ENCODE assay signal across 26 cellular contexts in the genomic region with DNA sequence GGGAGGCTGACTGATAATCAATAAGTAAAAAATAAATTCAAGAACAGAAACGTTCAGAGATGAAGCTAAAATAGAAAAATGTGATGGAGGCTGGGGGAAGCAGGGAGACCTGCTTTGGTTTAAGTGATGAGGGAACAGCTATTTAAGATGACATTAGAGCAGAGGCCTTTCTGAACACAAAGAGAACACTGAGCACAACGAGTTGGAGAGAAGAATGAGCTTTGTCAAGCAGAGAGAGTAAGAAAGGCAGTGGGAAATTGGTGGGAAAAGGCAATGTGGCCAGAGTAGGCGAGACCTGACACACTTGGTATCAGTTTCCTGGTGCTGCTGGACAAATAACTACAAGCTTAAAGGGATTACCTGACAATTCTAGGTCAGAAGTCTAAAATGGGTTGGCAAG. TPM values are rescaled to one million over a fixed set of nuclear protein-coding genes. Genes with fewer than 3 reads are reported as not detected.
DNase-seq lines count a peak whose midpoint lies in the region; TF ChIP-seq lines count a peak whose summit lies in the region.
"Had no signal": no experiment of that assay in that cellular context is flagged by ENCODE, and none has a peak within 500 bp of the region (broad histone marks: within the 10 kb centered on the region; RNA-seq: fewer than 3 reads in every experiment).

No MANE protein-coding gene starts in this region.

- intact Hi-C loops in activated T-helper 2 cell treated with anti-CD3 and anti-CD28 coated beads, Interferon-gamma antibody, Interleukin-2, Interleukin-4, amounts not matched to agents 10 μg/mL and 5 μg/mL and 100 μg/mL, durations not matched to agents 14 hours and 24 hours and 36 hours (cut with micrococcal nuclease), result loop anchor here (2.0 to 10.0 kb wide), 4 partner anchors 17 to 427 kb away; no protein-coding TSS in a partner anchor
- intact Hi-C loops in prostate gland (cut with DNase I), result no loop called here

- peak overlapping the region; percentile 25 for H3K27ac Mint-ChIP-seq in activated naive CD4-positive, alpha-beta T cell treated with anti-CD3 and anti-CD28 coated beads, Interleukin-2, amount 50 U/mL, for 24 hours
- no peak overlapping the region for H3K27ac Mint-ChIP-seq in activated naive CD4-positive, alpha-beta T cell treated with anti-CD3 and anti-CD28 coated beads, Interleukin-2, amount 10 ng/mL, durations not matched to agents 7 days and 5 days
- peak overlapping the region; percentile 90 for H3K27ac Mint-ChIP-seq in activated T-helper 2 cell treated with anti-CD3 and anti-CD28 coated beads, Interferon-gamma antibody, Interleukin-2, Interleukin-4, amounts not matched to agents 10 μg/mL and 5 μg/mL and 100 μg/mL, durations not matched to agents 14 hours and 24 hours and 36 hours
- H3K27ac Mint-ChIP-seq: endodermal cell had no signal

- H3K27ac ChIP-seq in prostate gland, result peak overlapping the region; percentile 10 to 52
- H3K27ac ChIP-seq: BLaER1 treated with 17β-estradiol and CSF1 and Interleukin-3, amounts not matched to agents 10 nM and 100 nM; esophagus muscularis mucosa; foreskin keratinocyte; hepatocyte; neutrophil; upper lobe of left lung; WERI-Rb-1 had no signal

- H3K79me2 ChIP-seq in Loucy (ENCODE audit: insufficient read depth, low read length), result peaks cover 41% of the 10 kb centered on the region

- H3K9me3 Mint-ChIP-seq in activated naive CD4-positive, alpha-beta T cell treated with anti-CD3 and anti-CD28 coated beads, Interleukin-2, amount 50 U/mL, for 24 hours, result peaks cover 5% of the 10 kb centered on the region
- H3K9me3 Mint-ChIP-seq in activated naive CD4-positive, alpha-beta T cell treated with anti-CD3 and anti-CD28 coated beads, Interleukin-2, amount 10 ng/mL, durations not matched to agents 7 days and 5 days, result no peaks in the 10 kb centered on the region
- H3K9me3 Mint-ChIP-seq in activated T-helper 2 cell treated with anti-CD3 and anti-CD28 coated beads, Interferon-gamma antibody, Interleukin-2, Interleukin-4, amounts not matched to agents 10 μg/mL and 5 μg/mL and 100 μg/mL, durations not matched to agents 14 hours and 24 hours and 36 hours, result peaks cover 10% of the 10 kb centered on the region

- TF ChIP-seq CTCF in Loucy (conservative IDR thresholded peaks at IDR 0.05; ENCODE audit: low read length) (no peak), prostate gland (IDR thresholded peaks at IDR 0.05) (no peak)

- no peak overlapping the region for H2AFZ ChIP-seq in Loucy (ENCODE audit: low read length)
- H2AFZ ChIP-seq: hepatocyte had no signal

- no peaks in the 10 kb centered on the region for H4K20me1 ChIP-seq in Loucy (ENCODE audit: insufficient read depth, low read length, poor library complexity, severe bottlenecking)
- H4K20me1 ChIP-seq: BLaER1 treated with 17β-estradiol and CSF1 and Interleukin-3, amounts not matched to agents 10 nM and 100 nM had no signal

- H3F3A ChIP-seq in Loucy (ENCODE audit: low read depth), result no peaks in the 10 kb centered on the region

- H3K4me2 ChIP-seq in Loucy (ENCODE audit: low read depth, low read length, poor library complexity, severe bottlenecking), result peak overlapping the region; percentile 13
- H3K4me2 ChIP-seq: BLaER1 treated with 17β-estradiol and CSF1 and Interleukin-3, amounts not matched to agents 10 nM and 100 nM; hepatocyte had no signal

- H3K36me3 ChIP-seq in Loucy (ENCODE audit: insufficient read depth, low read length), result peaks cover 35% of the 10 kb centered on the region
- no peaks in the 10 kb centered on the region for H3K36me3 ChIP-seq in prostate gland

- peaks cover 54% of the 10 kb centered on the region for H3K36me3 Mint-ChIP-seq in activated naive CD4-positive, alpha-beta T cell treated with anti-CD3 and anti-CD28 coated beads, Interleukin-2, amount 50 U/mL, for 24 hours
- H3K36me3 Mint-ChIP-seq in activated naive CD4-positive, alpha-beta T cell treated with anti-CD3 and anti-CD28 coated beads, Interleukin-2, amount 10 ng/mL, durations not matched to agents 7 days and 5 days, result peaks cover 52% of the 10 kb centered on the region
- peaks cover 84% of the 10 kb centered on the region for H3K36me3 Mint-ChIP-seq in activated T-helper 2 cell treated with anti-CD3 and anti-CD28 coated beads, Interferon-gamma antibody, Interleukin-2, Interleukin-4, amounts not matched to agents 10 μg/mL and 5 μg/mL and 100 μg/mL, durations not matched to agents 14 hours and 24 hours and 36 hours (ENCODE audit: low read depth)

- DNase-seq in activated naive CD4-positive, alpha-beta T cell treated with anti-CD3 and anti-CD28 coated beads, Interleukin-2, amount 10 ng/mL, durations not matched to agents 7 days and 5 days, result no peak
- DNase-seq in activated T-helper 2 cell treated with anti-CD3 and anti-CD28 coated beads, Interferon-gamma antibody, Interleukin-2, Interleukin-4, amounts not matched to agents 10 μg/mL and 5 μg/mL and 100 μg/mL, durations not matched to agents 14 hours and 24 hours and 36 hours (ENCODE audit: low spot score), result no peak
- DNase-seq in prostate gland (ENCODE audit: low spot score) (no peak), dedifferentiated amniotic fluid mesenchymal stem cell (ENCODE audit: extremely low spot score) (no peak)
- DNase-seq in stimulated activated naive CD4-positive, alpha-beta T cell (lab: John Stamatoyannopoulos, UW), result no peak
- DNase-seq: activated naive CD4-positive, alpha-beta T cell; anterior cingulate cortex; DMS79 treated with DMSO at 0.1 percent for 48 hours; endodermal cell; foreskin keratinocyte; GF-D8; left cardiac atrium; NCI-H1048; NCI-H1694 treated with DMSO at 0.1 percent for 48 hours; NCI-H2171; NCI-H510A; T-helper 9 cell; upper lobe of left lung; WERI-Rb-1 had no signal

- no peak for TF ChIP-seq POLR2A in prostate gland (IDR thresholded peaks at IDR 0.05)

- H3K9ac ChIP-seq in Loucy (ENCODE audit: low read depth, low read length, poor library complexity, severe bottlenecking), result no peak overlapping the region
- H3K9ac ChIP-seq: BLaER1 treated with 17β-estradiol and CSF1 and Interleukin-3, amounts not matched to agents 10 nM and 100 nM had no signal

- H3K4me3 ChIP-seq in Loucy (ENCODE audit: low read length, poor library complexity, severe bottlenecking) (no peak overlapping the region), prostate gland (no peak overlapping the region)
- H3K4me3 ChIP-seq: BLaER1 treated with 17β-estradiol and CSF1 and Interleukin-3, amounts not matched to agents 10 nM and 100 nM; esophagus muscularis mucosa; hepatocyte; upper lobe of left lung had no signal

- H3K4me3 Mint-ChIP-seq in activated naive CD4-positive, alpha-beta T cell treated with anti-CD3 and anti-CD28 coated beads, Interleukin-2, amount 50 U/mL, for 24 hours, result no peak overlapping the region
- no peak overlapping the region for H3K4me3 Mint-ChIP-seq in activated naive CD4-positive, alpha-beta T cell treated with anti-CD3 and anti-CD28 coated beads, Interleukin-2, amount 10 ng/mL, durations not matched to agents 7 days and 5 days
- H3K4me3 Mint-ChIP-seq in activated T-helper 2 cell treated with anti-CD3 and anti-CD28 coated beads, Interferon-gamma antibody, Interleukin-2, Interleukin-4, amounts not matched to agents 10 μg/mL and 5 μg/mL and 100 μg/mL, durations not matched to agents 14 hours and 24 hours and 36 hours (ENCODE audit: low read depth), result peak overlapping the region; percentile 65
- H3K4me3 Mint-ChIP-seq: dendritic cell treated with granulocyte-macrophage colony-stimulating factor and Interleukin-4, amounts not matched to agents 40 ng/mL and 50 ng/mL, for 4 days; endodermal cell had no signal

- no peaks in the 10 kb centered on the region for H3K27me3 Mint-ChIP-seq in activated naive CD4-positive, alpha-beta T cell treated with anti-CD3 and anti-CD28 coated beads, Interleukin-2, amount 50 U/mL, for 24 hours
- H3K27me3 Mint-ChIP-seq in activated naive CD4-positive, alpha-beta T cell treated with anti-CD3 and anti-CD28 coated beads, Interleukin-2, amount 10 ng/mL, durations not matched to agents 7 days and 5 days, result no peaks in the 10 kb centered on the region
- H3K27me3 Mint-ChIP-seq in activated T-helper 2 cell treated with anti-CD3 and anti-CD28 coated beads, Interferon-gamma antibody, Interleukin-2, Interleukin-4, amounts not matched to agents 10 μg/mL and 5 μg/mL and 100 μg/mL, durations not matched to agents 14 hours and 24 hours and 36 hours (ENCODE audit: low read depth), result no peaks in the 10 kb centered on the region
- H3K27me3 Mint-ChIP-seq: dendritic cell treated with granulocyte-macrophage colony-stimulating factor and Interleukin-4, amounts not matched to agents 40 ng/mL and 50 ng/mL, for 4 days had no signal

- H3K27me3 ChIP-seq in Loucy (ENCODE audit: insufficient read depth, low read length, poor library complexity, severe bottlenecking), result no peaks in the 10 kb centered on the region
- no peaks in the 10 kb centered on the region for H3K27me3 ChIP-seq in prostate gland (replicated peaks; ENCODE audit: insufficient read depth)
- H3K27me3 ChIP-seq: BLaER1 treated with 17β-estradiol and CSF1 and Interleukin-3, amounts not matched to agents 10 nM and 100 nM; esophagus muscularis mucosa; foreskin keratinocyte; hepatocyte; neutrophil; upper lobe of left lung had no signal

- CTCF ChIA-PET in activated naive CD4-positive, alpha-beta T cell treated with anti-CD3 and anti-CD28 coated beads, Interleukin-2, amount 10 ng/mL, durations not matched to agents 7 days and 5 days (lab: Charles Lee), result interaction anchor here (0.8 to 1.3 kb wide), 4 partner anchors 16 to 308 kb away, joined by 3 to 5 read pairs (median 4); no protein-coding TSS in a partner anchor

- H3K9me3 ChIP-seq in Loucy (ENCODE audit: insufficient read depth, low read depth, low read length) (no peaks in the 10 kb centered on the region), prostate gland (no peaks in the 10 kb centered on the region)
- H3K9me3 ChIP-seq: esophagus muscularis mucosa, neutrophil, upper lobe of left lung had no signal

- peaks cover 45% of the 10 kb centered on the region for H3K4me1 ChIP-seq in Loucy (ENCODE audit: insufficient read depth, low read length, poor library complexity, severe bottlenecking)
- H3K4me1 ChIP-seq in prostate gland (replicated peaks), result no peaks in the 10 kb centered on the region
- H3K4me1 ChIP-seq: BLaER1 treated with 17β-estradiol and CSF1 and Interleukin-3, amounts not matched to agents 10 nM and 100 nM; foreskin keratinocyte had no signal

- peaks cover 39% of the 10 kb centered on the region for H3K4me1 Mint-ChIP-seq in activated naive CD4-positive, alpha-beta T cell treated with anti-CD3 and anti-CD28 coated beads, Interleukin-2, amount 50 U/mL, for 24 hours
- peaks cover 15% of the 10 kb centered on the region for H3K4me1 Mint-ChIP-seq in activated naive CD4-positive, alpha-beta T cell treated with anti-CD3 and anti-CD28 coated beads, Interleukin-2, amount 10 ng/mL, durations not matched to agents 7 days and 5 days
- peaks cover 73% of the 10 kb centered on the region for H3K4me1 Mint-ChIP-seq in activated T-helper 2 cell treated with anti-CD3 and anti-CD28 coated beads, Interferon-gamma antibody, Interleukin-2, Interleukin-4, amounts not matched to agents 10 μg/mL and 5 μg/mL and 100 μg/mL, durations not matched to agents 14 hours and 24 hours and 36 hours (ENCODE audit: low read depth)

- no peaks in the 10 kb centered on the region for H3K9me2 ChIP-seq in Loucy (replicated peaks; ENCODE audit: low read depth, low read length)

- WGBS in prostate gland, result 59% methylated on average over 3 of the region's 3 CpGs

RNA-seq across cellular contexts. Expression of a gene that starts 20.0 kb away (rescaled TPM):
- 58.2 and 62.6 TPM in 2 replicates for total RNA-seq in activated T-helper 2 cell treated with anti-CD3 and anti-CD28 coated beads, Interferon-gamma antibody, Interleukin-2, Interleukin-4, amounts not matched to agents 10 μg/mL and 5 μg/mL and 100 μg/mL, durations not matched to agents 14 hours and 24 hours and 36 hours
- 10 to 100 TPM; 58.0 to 76.1 TPM for total RNA-seq in prostate gland
